17 cellular contexts compared by ENCODE assay signal in the genomic region with DNA sequence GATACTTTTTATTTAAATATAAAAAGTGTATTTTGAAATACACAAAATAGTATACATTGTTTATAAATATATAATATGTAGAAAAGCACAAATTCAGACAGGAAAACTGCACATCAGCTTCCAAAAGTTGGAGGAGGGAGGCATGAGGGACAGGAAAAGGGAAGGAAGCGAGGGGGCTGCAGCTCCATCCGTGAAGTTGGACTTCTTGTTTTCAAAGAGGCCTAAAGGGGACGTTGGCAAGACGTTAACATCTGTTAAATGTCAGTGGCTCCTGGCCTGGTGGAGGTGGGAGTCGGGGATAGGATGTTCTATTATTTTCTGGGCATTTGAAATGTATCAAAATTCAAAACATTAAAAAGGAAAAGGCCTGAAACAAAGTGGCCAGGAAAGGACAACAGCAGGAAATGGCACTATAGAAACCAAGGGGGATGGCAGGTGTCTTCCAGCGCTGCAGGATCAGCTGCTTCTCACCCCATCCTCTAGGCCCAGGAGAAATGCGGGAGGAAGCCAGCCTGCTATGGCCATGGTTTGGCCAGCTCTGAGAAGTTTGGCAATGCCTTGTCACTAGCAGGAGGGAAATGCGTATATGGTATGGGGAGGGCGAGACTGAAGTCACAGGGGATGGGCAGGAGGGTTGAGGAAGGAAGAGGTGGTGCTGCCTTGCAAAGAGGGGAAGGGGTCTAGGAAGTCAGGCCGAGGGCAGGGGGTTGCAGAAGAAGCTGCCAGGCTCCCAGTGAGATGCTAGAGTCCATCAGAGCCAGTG. TPM values are rescaled to one million over a fixed set of nuclear protein-coding genes. Genes with fewer than 3 reads are reported as not detected.
DNase-seq lines count a peak whose midpoint lies in the region; ATAC-seq and TF ChIP-seq lines count a peak whose summit lies in the region.
"Had no signal": no experiment of that assay in that cellular context is flagged by ENCODE, and none has a peak within 500 bp of the region (broad histone marks: within the 10 kb centered on the region; RNA-seq: fewer than 3 reads in every experiment).

No MANE protein-coding gene starts in this region.

- no peak overlapping the region for H3K4me2 ChIP-seq in osteoblast (ENCODE audit: insufficient read depth, low read length)

- H3K27ac ChIP-seq in HL-60 (replicated peaks) (peak overlapping the region; percentile 71), osteoblast (ENCODE audit: low read depth, low read length) (no peak overlapping the region)
- H3K27ac ChIP-seq: GM23248 had no signal

- intact Hi-C loops in dendritic cell treated with granulocyte-macrophage colony-stimulating factor and Interleukin-4, amounts not matched to agents 40 ng/mL and 50 ng/mL, for 4 days (cut with micrococcal nuclease): loop anchor here (5.0 kb wide), 1 partner anchor 68 kb away; no protein-coding TSS in a partner anchor

- TF ChIP-seq CTCF in HL-60 (IDR thresholded peaks at IDR 0.05; ENCODE audit: insufficient read depth, low read length) (no peak), nephron (IDR thresholded peaks at IDR 0.05; ENCODE audit: unreplicated experiment in 3 of 3) (no peak), osteoblast (IDR thresholded peaks at IDR 0.05; ENCODE audit: extremely low read depth, low read depth, low read length) (no peak)

- ATAC-seq in HG02938 (IDR thresholded peaks at IDR 0.05; ENCODE audit: unreplicated experiment): no peak
- ATAC-seq: activated T-cell treated with anti-CD3 and anti-CD28 coated beads, Interleukin-2, amount 50 U/mL, for 4 hours had no signal

- peak overlapping the region; percentile 58 for H3K27ac Mint-ChIP-seq in dendritic cell treated with granulocyte-macrophage colony-stimulating factor and Interleukin-4, amounts not matched to agents 40 ng/mL and 50 ng/mL, for 4 days
- H3K27ac Mint-ChIP-seq in nephron: peak overlapping the region; percentile 30 to 58 (median 43)
- H3K27ac Mint-ChIP-seq: activated naive CD8-positive, alpha-beta T cell treated with anti-CD3 and anti-CD28 coated beads, Interleukin-2, amount 10 ng/mL, durations not matched to agents 7 days and 5 days had no signal

- no peaks in the 10 kb centered on the region for H4K20me1 ChIP-seq in osteoblast (ENCODE audit: insufficient read depth, low read length)

- no peaks in the 10 kb centered on the region for H3K9me3 Mint-ChIP-seq in dendritic cell treated with granulocyte-macrophage colony-stimulating factor and Interleukin-4, amounts not matched to agents 40 ng/mL and 50 ng/mL, for 4 days
- H3K9me3 Mint-ChIP-seq in nephron: no peaks in the 10 kb centered on the region
- H3K9me3 Mint-ChIP-seq: activated naive CD8-positive, alpha-beta T cell treated with anti-CD3 and anti-CD28 coated beads, Interleukin-2, amount 10 ng/mL, durations not matched to agents 7 days and 5 days; activated T-cell treated with anti-CD3 and anti-CD28 coated beads, Interleukin-2, amount 50 U/mL, for 4 hours had no signal

- H3K4me1 ChIP-seq in osteoblast (ENCODE audit: insufficient read depth, low read length): peaks cover 18% of the 10 kb centered on the region

- no peak overlapping the region for H2AFZ ChIP-seq in osteoblast (ENCODE audit: low read length)
- H2AFZ ChIP-seq: GM23248 had no signal

- peaks cover 11% of the 10 kb centered on the region for H3K27me3 Mint-ChIP-seq in dendritic cell treated with granulocyte-macrophage colony-stimulating factor and Interleukin-4, amounts not matched to agents 40 ng/mL and 50 ng/mL, for 4 days
- H3K27me3 Mint-ChIP-seq in nephron (ENCODE audit: low read depth): no peaks in the 10 kb centered on the region

- H3K27me3 ChIP-seq in HL-60 (ENCODE audit: insufficient read depth, poor library complexity, severe bottlenecking) (no peaks in the 10 kb centered on the region), osteoblast (ENCODE audit: insufficient read depth, low read length) (no peaks in the 10 kb centered on the region)

- no peaks in the 10 kb centered on the region for H3K36me3 Mint-ChIP-seq in dendritic cell treated with granulocyte-macrophage colony-stimulating factor and Interleukin-4, amounts not matched to agents 40 ng/mL and 50 ng/mL, for 4 days (ENCODE audit: low read depth)
- H3K36me3 Mint-ChIP-seq in nephron (ENCODE audit: low read depth): no peaks in the 10 kb centered on the region
- H3K36me3 Mint-ChIP-seq: activated naive CD8-positive, alpha-beta T cell treated with anti-CD3 and anti-CD28 coated beads, Interleukin-2, amount 10 ng/mL, durations not matched to agents 7 days and 5 days had no signal

- H3K79me2 ChIP-seq in osteoblast (ENCODE audit: insufficient read depth, low read length): no peaks in the 10 kb centered on the region

- no peaks in the 10 kb centered on the region for H3K36me3 ChIP-seq in osteoblast (ENCODE audit: insufficient read depth, low read length)

- H3K4me3 ChIP-seq in HL-60 (replicated peaks; ENCODE audit: insufficient read depth, low read length): no peak overlapping the region
- H3K4me3 ChIP-seq in osteoblast (ENCODE audit: insufficient read depth, low read length): no peak overlapping the region
- H3K4me3 ChIP-seq: GM23248 had no signal

- H3K4me1 Mint-ChIP-seq in dendritic cell treated with granulocyte-macrophage colony-stimulating factor and Interleukin-4, amounts not matched to agents 40 ng/mL and 50 ng/mL, for 4 days (ENCODE audit: low read depth): peaks cover 73% of the 10 kb centered on the region
- H3K4me1 Mint-ChIP-seq in nephron: peaks cover 23% of the 10 kb centered on the region

- H3K9me3 ChIP-seq in osteoblast (ENCODE audit: low read depth, low read length): no peaks in the 10 kb centered on the region

- peak; percentile 42 for DNase-seq in Ammon's horn (ENCODE audit: low spot score)
- peak in 1 of 2 experiments; percentile 86 for DNase-seq in HL-60 (ENCODE audit: low read depth in 1 of 2, low spot score in 1 of 2)
- DNase-seq in mucosa of gallbladder (ENCODE audit: low spot score): no peak
- no peak for DNase-seq in osteoblast (ENCODE audit: insufficient read length, low spot score, missing footprints)
- no peak for DNase-seq in midbrain (lab: John Stamatoyannopoulos, UW)
- DNase-seq: activated CD4-positive, alpha-beta T cell treated with anti-CD3 and anti-CD28 coated beads, Interleukin-2, amount 50 U/mL, for 4 hours; activated naive CD8-positive, alpha-beta T cell treated with anti-CD3 and anti-CD28 coated beads, Interleukin-2, amount 10 ng/mL, durations not matched to agents 7 days and 5 days; activated T-cell treated with anti-CD3 and anti-CD28 coated beads, Interleukin-2, amount 50 U/mL, for 4 hours; GM23248; MV-4-11; NCI-H2081 treated with DMSO at 0.1 percent for 48 hours; NCI-H524; stimulated activated CD4-positive, alpha-beta T cell treated with anti-CD3 and anti-CD28 coated beads, Interleukin-2, amount 100 ng/mL, for 24 hours had no signal

- H3K4me3 Mint-ChIP-seq in dendritic cell treated with granulocyte-macrophage colony-stimulating factor and Interleukin-4, amounts not matched to agents 40 ng/mL and 50 ng/mL, for 4 days: peak overlapping the region; percentile 7
- H3K4me3 Mint-ChIP-seq in nephron: no peak overlapping the region
- H3K4me3 Mint-ChIP-seq: activated naive CD8-positive, alpha-beta T cell treated with anti-CD3 and anti-CD28 coated beads, Interleukin-2, amount 10 ng/mL, durations not matched to agents 7 days and 5 days; activated T-cell treated with anti-CD3 and anti-CD28 coated beads, Interleukin-2, amount 50 U/mL, for 4 hours had no signal

RNA-seq across cellular contexts. Expression of gene CMTM2, which starts 6.4 kb away (rescaled TPM):
- not detected for total RNA-seq in mucosa of gallbladder
- total RNA-seq in osteoblast: not detected in 2 replicates
- total RNA-seq: activated T-cell treated with anti-CD3 and anti-CD28 coated beads, Interleukin-2, amount 50 U/mL, for 4 hours; GM23248; subcutaneous adipose tissue had no signal

RNA-seq across cellular contexts. Expression of gene CMTM3, which starts 18.8 kb away (rescaled TPM):
- total RNA-seq in mucosa of gallbladder (19.2 TPM), osteoblast (24.6 and 29.8 TPM in 2 replicates)

RNA-seq across cellular contexts. Expression of gene CMTM1, which starts 19.4 kb away (rescaled TPM):
- 12.1 TPM for total RNA-seq in mucosa of gallbladder
- 4.0 and 4.1 TPM in 2 replicates for total RNA-seq in osteoblast

RNA-seq across cellular contexts. Expression of gene CKLF, which starts 33.3 kb away (rescaled TPM):
- 50.0 TPM for total RNA-seq in mucosa of gallbladder
- total RNA-seq in osteoblast: 46.0 and 48.9 TPM in 2 replicates

RNA-seq across cellular contexts. Expression of gene TK2, which starts 35.7 kb away (rescaled TPM):
- total RNA-seq in mucosa of gallbladder (38.5 TPM), osteoblast (73.5 and 81.3 TPM in 2 replicates)
